Comparison of ENCODE assay signal across 8 cellular contexts in the genomic region with DNA sequence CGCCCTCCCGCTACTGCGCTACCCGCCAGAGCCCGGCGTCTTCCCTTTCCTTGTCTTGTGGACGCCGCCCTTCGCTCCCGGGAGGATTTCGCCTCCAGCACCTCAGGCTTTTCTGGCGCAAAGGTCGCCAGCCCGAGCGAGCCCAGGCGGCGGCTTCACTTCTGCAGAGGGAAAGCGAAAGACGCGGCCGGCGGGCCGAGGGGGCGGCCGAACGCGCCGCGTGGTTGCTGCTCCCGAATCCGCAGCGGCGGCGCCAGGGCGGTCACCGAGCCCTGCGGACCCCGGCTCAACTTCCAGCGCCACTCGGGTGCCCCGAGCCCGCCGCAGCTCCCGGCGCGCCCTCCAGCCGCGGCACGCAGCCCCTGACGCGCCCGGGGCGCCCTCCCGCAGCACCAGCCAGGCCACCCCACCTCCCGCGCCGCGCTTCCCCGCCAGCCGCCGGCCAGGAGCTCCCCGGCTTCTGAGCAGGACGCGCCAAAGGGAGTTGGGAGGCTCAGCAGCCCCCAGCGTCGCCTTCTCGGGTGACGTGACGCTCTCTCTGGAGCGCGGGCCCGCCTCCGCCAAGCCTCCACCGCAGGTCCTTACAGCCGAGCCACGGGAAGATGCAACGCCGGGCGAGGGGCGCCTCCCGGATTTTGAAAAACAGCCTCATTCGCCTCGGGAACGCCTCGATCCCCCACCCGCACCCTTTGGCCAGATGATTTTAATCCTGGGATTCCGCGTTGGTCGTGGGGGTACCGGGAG.
A peak's percentile ranks its signal among the peaks of the same experiment; 100 is the strongest.
DNase-seq lines count a peak whose midpoint lies in the region; ATAC-seq and TF ChIP-seq lines count a peak whose summit lies in the region.

No MANE protein-coding gene starts in this region.

- in situ Hi-C loops in SK-MEL-5 (cut with HindIII; ENCODE audit: low pct_unique_long_range_greater_than_20kb, low sequenced_read_pairs), result no loop called here

- H3K27me3 ChIP-seq in endodermal cell (ENCODE audit: control insufficient read depth, insufficient read depth, low read length, poor library complexity, severe bottlenecking) (peaks cover 46% of the 10 kb centered on the region), lung (ENCODE audit: control insufficient read depth, insufficient read depth) (no peaks in the 10 kb centered on the region), tibial artery (peaks cover 0 to 33% of the 10 kb centered on the region in 2 donors), SJCRH30 (no peaks in the 10 kb centered on the region)

- H3K9me3 Mint-ChIP-seq in endodermal cell, result no peaks in the 10 kb centered on the region

- no peak overlapping the region for H3K9ac ChIP-seq in endodermal cell (ENCODE audit: extremely low read depth, low read length, poor library complexity, severe bottlenecking)

- H3K4me3 Mint-ChIP-seq in endodermal cell, result peak overlapping the region; percentile 63

- TF ChIP-seq CTCF in endodermal cell (conservative IDR thresholded peaks at IDR 0.05) (no peak), lung (IDR thresholded peaks at IDR 0.05; ENCODE audit: control extremely low read depth, extremely low read depth) (no peak), tibial artery (IDR thresholded peaks at IDR 0.05) (no peak)

- H3K4me1 ChIP-seq in endodermal cell (ENCODE audit: control insufficient read depth, insufficient read depth, low read length) (peaks cover 2% of the 10 kb centered on the region), lung (ENCODE audit: control insufficient read depth in 2 of 2, insufficient read depth in 2 of 2, low read length in 2 of 2) (peaks cover 0 to 10% of the 10 kb centered on the region in 2 donors), tibial artery (peaks cover 0 to 29% (median 20%) of the 10 kb centered on the region in 4 donors), SJCRH30 (no peaks in the 10 kb centered on the region)

- peaks cover 29% of the 10 kb centered on the region for H3K27me3 Mint-ChIP-seq in endodermal cell (ENCODE audit: insufficient read depth)

- H3K4me1 Mint-ChIP-seq in endodermal cell, result peaks cover 2% of the 10 kb centered on the region

- DNase-seq in NCI-H524 (lab: John Stamatoyannopoulos, UW) (peak; percentile 32 to 43), NCI-H524 treated with DMSO at 0.1 percent for 48 hours (lab: John Stamatoyannopoulos, UW) (no peak), SK-MEL-5 (ENCODE audit: low read depth, low spot score) (peak; percentile 28), endodermal cell (peak; percentile 79), lung (ENCODE audit: low spot score) (peak; percentile 52), tibial artery (peak; percentile 41 to 71), SJCRH30 (no peak), H4 (ENCODE audit: low spot score) (no peak)

- H3K4me3 ChIP-seq in endodermal cell (ENCODE audit: low read length), result peak overlapping the region; percentile 81
- H3K4me3 ChIP-seq in lung, result peak overlapping the region; percentile 51
- peak overlapping the region; percentile 55 to 77 for H3K4me3 ChIP-seq in tibial artery
- H3K4me3 ChIP-seq in SJCRH30, result no peak overlapping the region

- H3K9me3 ChIP-seq in endodermal cell (ENCODE audit: control insufficient read depth, low read length), result no peaks in the 10 kb centered on the region
- no peaks in the 10 kb centered on the region for H3K9me3 ChIP-seq in lung (ENCODE audit: control insufficient read depth in 2 of 2, insufficient read depth in 1 of 2, low read length in 1 of 2)
- no peaks in the 10 kb centered on the region for H3K9me3 ChIP-seq in tibial artery
- no peaks in the 10 kb centered on the region for H3K9me3 ChIP-seq in SJCRH30 (replicated peaks)

- H3K36me3 ChIP-seq in endodermal cell (ENCODE audit: control insufficient read depth, insufficient read depth, low read length) (no peaks in the 10 kb centered on the region), lung (ENCODE audit: control insufficient read depth in 2 of 2, insufficient read depth in 2 of 2, low read length in 2 of 2) (no peaks in the 10 kb centered on the region), tibial artery (no peaks in the 10 kb centered on the region), SJCRH30 (no peaks in the 10 kb centered on the region)

- WGBS in endodermal cell (ENCODE audit: insufficient coverage in 1 of 2, insufficient read length in 1 of 2), 2 experiments, result 0% methylated on average over 20 to 90 of the region's 90 CpGs
- WGBS in lung, 2 donors, result 0 to 1% methylated on average over 46 to 90 of the region's 90 CpGs

- H3K27ac ChIP-seq in endodermal cell (ENCODE audit: low read depth, low read length) (no peak overlapping the region), lung (ENCODE audit: low read depth in 1 of 2, low read length in 1 of 2) (peak overlapping the region in 1 of 2 donors; percentile 40), tibial artery (no peak overlapping the region), SJCRH30 (no peak overlapping the region)

- no peaks in the 10 kb centered on the region for H3K36me3 Mint-ChIP-seq in endodermal cell (ENCODE audit: low read depth)

- H3K27ac Mint-ChIP-seq in endodermal cell, result no peak overlapping the region

- peak; percentile 21 for ATAC-seq in lung (ENCODE audit: insufficient read depth, low FRiP score)

- intact Hi-C loops in tibial artery (cut with DNase I; ENCODE audit: low total_unique reads), result no loop called here

Comparison
In these comparisons a context has a peak if more than half of its experiments do, and no peak if none do; other contexts are left out.
1. DNase-seq: peak in NCI-H524 (2 of 2), SK-MEL-5 (single experiment), endodermal cell (single experiment), lung (single experiment) and tibial artery (2 of 2); none in NCI-H524 treated with DMSO at 0.1 percent for 48 hours (single experiment), SJCRH30 (0 of 2) and H4 (single experiment).